In the genomic region with DNA sequence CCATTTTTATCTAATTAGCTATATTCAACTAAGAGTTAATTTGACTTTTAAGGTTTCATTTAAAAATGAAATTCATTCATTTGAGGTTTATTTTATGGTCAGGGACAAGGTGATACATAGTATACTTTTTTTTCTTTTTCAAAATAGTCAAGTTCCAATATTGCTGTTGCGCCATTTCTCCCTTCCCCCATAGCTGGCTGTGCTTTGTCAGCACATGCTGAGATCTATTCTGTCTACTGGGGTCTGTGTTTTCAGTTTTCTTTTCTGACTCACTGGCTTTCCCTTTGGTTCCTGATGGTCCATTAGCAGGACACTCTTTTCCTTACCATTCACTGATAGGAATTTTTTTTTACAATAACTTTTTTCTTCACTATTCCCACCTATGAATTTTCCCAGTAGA, we compare ENCODE assay signal across 15 cellular contexts.
A peak's percentile ranks its signal among the peaks of the same experiment; 100 is the strongest.
DNase-seq lines count a peak whose midpoint lies in the region; ATAC-seq and TF ChIP-seq lines count a peak whose summit lies in the region.
"Had no signal": no experiment of that assay in that cellular context is flagged by ENCODE, and none has a peak within 500 bp of the region (broad histone marks: within the 10 kb centered on the region; RNA-seq: fewer than 3 reads in every experiment).

No MANE protein-coding gene starts in this region.

- H2BK5ac ChIP-seq in neuronal stem cell (ENCODE audit: low read length), result no peak overlapping the region

- H2BK12ac ChIP-seq in neuronal stem cell (ENCODE audit: low read length), result no peak overlapping the region

- no peak overlapping the region for H3K4me3 Mint-ChIP-seq in glutamatergic neuron (ENCODE audit: unreplicated experiment)
- H3K4me3 Mint-ChIP-seq: B cell; CD8-positive, alpha-beta T cell; IgD-negative memory B cell had no signal

- DNase-seq in MV-4-11 (lab: John Stamatoyannopoulos, UW) (peak; percentile 4), OCI-M1 (lab: John Stamatoyannopoulos, UW) (peak; percentile 58), glutamatergic neuron (no peak), neuronal stem cell (ENCODE audit: low spot score) (peak; percentile 3), NCI-H774 (lab: John Stamatoyannopoulos, UW) (no peak)
- no peak for DNase-seq in stimulated activated CD8-positive, alpha-beta memory T cell treated with anti-CD3 and anti-CD28 coated beads, Interleukin-4, amount 100 ng/mL, for 48 hours
- DNase-seq in activated CD8-positive, alpha-beta memory T cell treated with anti-CD3 and anti-CD28 coated beads for 24 hours, result no peak
- DNase-seq: C1 segment of cervical spinal cord; CD8-positive, alpha-beta T cell; COR-L47; DND-41; GDM1 had no signal

- ATAC-seq in GM19328 (IDR thresholded peaks at IDR 0.05; ENCODE audit: unreplicated experiment), result no peak
- ATAC-seq: CD8-positive, alpha-beta T cell had no signal

- no peak overlapping the region for H4K8ac ChIP-seq in neuronal stem cell (ENCODE audit: low read depth, low read length)

- no peak for TF ChIP-seq CTCF in glutamatergic neuron (IDR thresholded peaks at IDR 0.05; ENCODE audit: partially characterized antibody, unreplicated experiment)

- H3K4me2 ChIP-seq in neuronal stem cell (ENCODE audit: insufficient read depth, low read length, poor library complexity, severe bottlenecking), result no peak overlapping the region

- peak overlapping the region; percentile 77 for H2AFZ ChIP-seq in neuronal stem cell (ENCODE audit: low read length)

- H3K4me3 ChIP-seq in neuronal stem cell (ENCODE audit: low read length in 2 of 2), result no peak overlapping the region

- H3K27me3 Mint-ChIP-seq in glutamatergic neuron (ENCODE audit: unreplicated experiment), result no peaks in the 10 kb centered on the region
- H3K27me3 Mint-ChIP-seq: B cell, IgD-negative memory B cell had no signal

- no peak overlapping the region for H3K23ac ChIP-seq in neuronal stem cell (ENCODE audit: low read depth, low read length, poor library complexity)

- peaks cover 2% of the 10 kb centered on the region for H3K4me1 Mint-ChIP-seq in glutamatergic neuron (ENCODE audit: low read depth, unreplicated experiment)
- H3K4me1 Mint-ChIP-seq: B cell, IgD-negative memory B cell had no signal

- peaks cover 0 to 5% of the 10 kb centered on the region in 2 donors for H3K9me3 ChIP-seq in neuronal stem cell (replicated peaks in 1 of 2; ENCODE audit: control insufficient read depth in 2 of 2, insufficient read depth in 1 of 2, low read depth in 1 of 2, low read length in 2 of 2)

- H2BK15ac ChIP-seq in neuronal stem cell (ENCODE audit: low read length), result no peak overlapping the region

- H3K36me3 ChIP-seq in neuronal stem cell (replicated peaks in 1 of 2; ENCODE audit: control insufficient read depth in 2 of 2, insufficient read depth in 2 of 2, low read length in 2 of 2), result no peaks in the 10 kb centered on the region

- no peak overlapping the region for H2BK120ac ChIP-seq in neuronal stem cell (ENCODE audit: low read depth, low read length)

- no peak overlapping the region for H3K9ac ChIP-seq in neuronal stem cell (ENCODE audit: low read depth, low read length, poor library complexity)

- H3K9me3 Mint-ChIP-seq in glutamatergic neuron (ENCODE audit: unreplicated experiment), result no peaks in the 10 kb centered on the region

- H3K27me3 ChIP-seq in neuronal stem cell (ENCODE audit: control insufficient read depth in 3 of 3, insufficient read depth in 3 of 3, low read depth in 1 of 3, low read length in 3 of 3), result no peaks in the 10 kb centered on the region

- no peaks in the 10 kb centered on the region for H3K79me1 ChIP-seq in neuronal stem cell (ENCODE audit: low read depth, low read length)

- H3K4me1 ChIP-seq in neuronal stem cell (ENCODE audit: control insufficient read depth in 2 of 2, insufficient read depth in 1 of 2, low read depth in 1 of 2, low read length in 2 of 2), result peaks cover 0 to 5% of the 10 kb centered on the region in 2 donors

- peak overlapping the region; percentile 14 for H3K27ac Mint-ChIP-seq in glutamatergic neuron (ENCODE audit: unreplicated experiment)
- H3K27ac Mint-ChIP-seq: B cell; CD8-positive, alpha-beta T cell; IgD-negative memory B cell had no signal

- H3K36me3 Mint-ChIP-seq in glutamatergic neuron (ENCODE audit: unreplicated experiment), result no peaks in the 10 kb centered on the region
- H3K36me3 Mint-ChIP-seq: CD8-positive, alpha-beta T cell; IgD-negative memory B cell had no signal

- H3K27ac ChIP-seq in neuronal stem cell (replicated peaks; ENCODE audit: low read length), result no peak overlapping the region

- no peak overlapping the region for H3K14ac ChIP-seq in neuronal stem cell (ENCODE audit: low read length)

- no peak overlapping the region for H2AK5ac ChIP-seq in neuronal stem cell (ENCODE audit: low read depth, low read length)

- WGBS in neuronal stem cell (ENCODE audit: extremely low coverage in 2 of 2, insufficient read length in 2 of 2, insufficient replicate concordance in 1 of 2), 2 donors, result no CpG with 5 or more reads among the region's 1 CpG

- H3K18ac ChIP-seq in neuronal stem cell (ENCODE audit: low read length), result no peak overlapping the region

- no peak overlapping the region for H4K91ac ChIP-seq in neuronal stem cell (ENCODE audit: low read depth, low read length, poor library complexity)

- H3K4ac ChIP-seq in neuronal stem cell (ENCODE audit: low read length), result no peak overlapping the region

Comparison
In these comparisons a context has a peak if more than half of its experiments do, and no peak if none do; other contexts are left out.
1. DNase-seq: peak in MV-4-11 (single experiment), OCI-M1 (single experiment) and neuronal stem cell (single experiment); none in glutamatergic neuron (single experiment), stimulated activated CD8-positive, alpha-beta memory T cell treated with anti-CD3 and anti-CD28 coated beads, Interleukin-4, amount 100 ng/mL, for 48 hours (single experiment), NCI-H774 (single experiment) and activated CD8-positive, alpha-beta memory T cell treated with anti-CD3 and anti-CD28 coated beads for 24 hours (single experiment).